8 cellular contexts compared by ENCODE assay signal in genomic region chr2:46555011-46555410, GRCh38. TPM values are rescaled to one million over a fixed set of nuclear protein-coding genes. Genes with fewer than 3 reads are reported as not detected.
DNase-seq lines count a peak whose midpoint lies in the region; ATAC-seq and TF ChIP-seq lines count a peak whose summit lies in the region.

No MANE protein-coding gene starts in this region.

- peak; percentile 56; the same call in 1 of the 3 replicates for ATAC-seq in DND-41 (ENCODE audit: insufficient read depth, low read depth)

- H3K27me3 ChIP-seq in DND-41 (ENCODE audit: insufficient read depth, low read length, poor library complexity) (no peaks in the 10 kb centered on the region), NT2/D1 (ENCODE audit: insufficient read depth, insufficient read length) (no peaks in the 10 kb centered on the region), osteoblast (ENCODE audit: insufficient read depth, low read length) (no peaks in the 10 kb centered on the region)

- no peak overlapping the region for H3K4me3 ChIP-seq in DND-41 (ENCODE audit: low read depth in 1 of 2, low read length in 2 of 2)
- no peak overlapping the region for H3K4me3 ChIP-seq in NT2/D1 (ENCODE audit: insufficient read length, low read depth)
- no peak overlapping the region for H3K4me3 ChIP-seq in cardiac fibroblast (replicated peaks in 1 of 2; ENCODE audit: low read depth in 2 of 2, low read length in 2 of 2)
- no peak overlapping the region for H3K4me3 ChIP-seq in osteoblast (ENCODE audit: insufficient read depth, low read length)

- DNase-seq in DND-41 (peak; percentile 32), NT2/D1 (ENCODE audit: low read depth, low spot score) (peak; percentile 56), cardiac fibroblast (ENCODE audit: low read depth in 2 of 2) (no peak), osteoblast (ENCODE audit: insufficient read length, low spot score, missing footprints) (no peak), NK-92 (lab: John Stamatoyannopoulos, UW; ENCODE audit: unreplicated experiment) (no peak), NCI-H2171 treated with DMSO at 0.1 percent for 48 hours (lab: John Stamatoyannopoulos, UW) (no peak), COLO829 (ENCODE audit: low spot score) (no peak), NCI-H748 (lab: John Stamatoyannopoulos, UW; ENCODE audit: unreplicated experiment) (no peak)

- peaks cover 9% of the 10 kb centered on the region; the same call in 1 of the 2 replicates for H4K20me1 ChIP-seq in DND-41 (ENCODE audit: insufficient read depth, low read length)
- peaks cover 60% of the 10 kb centered on the region for H4K20me1 ChIP-seq in osteoblast (ENCODE audit: insufficient read depth, low read length)

- H3K4me1 ChIP-seq in DND-41 (ENCODE audit: insufficient read depth, low read length) = no peaks in the 10 kb centered on the region
- peaks cover 3% of the 10 kb centered on the region for H3K4me1 ChIP-seq in NT2/D1 (ENCODE audit: insufficient read depth, insufficient read length)
- H3K4me1 ChIP-seq in osteoblast (ENCODE audit: insufficient read depth, low read length) = no peaks in the 10 kb centered on the region

- peak; percentile 50 for TF ChIP-seq CTCF in DND-41 (IDR thresholded peaks at IDR 0.05; ENCODE audit: borderline replicate concordance, extremely low read depth, low read length, poor library complexity, severe bottlenecking)
- peak; percentile 23 for TF ChIP-seq CTCF in cardiac fibroblast (IDR thresholded peaks at IDR 0.05; ENCODE audit: low read depth, low read length)
- peak; percentile 41 for TF ChIP-seq CTCF in osteoblast (IDR thresholded peaks at IDR 0.05; ENCODE audit: extremely low read depth, low read depth, low read length)

- H3K79me2 ChIP-seq in DND-41 (ENCODE audit: insufficient read depth, low read length) (no peaks in the 10 kb centered on the region), osteoblast (ENCODE audit: insufficient read depth, low read length) (peaks cover 98% of the 10 kb centered on the region)

- H3K36me3 ChIP-seq in DND-41 (ENCODE audit: insufficient read depth, low read length) (peaks cover 6% of the 10 kb centered on the region), NT2/D1 (ENCODE audit: insufficient read depth, insufficient read length, low read length) (peaks cover 6% of the 10 kb centered on the region), osteoblast (ENCODE audit: insufficient read depth, low read length) (peaks cover 29% of the 10 kb centered on the region)

- no peak overlapping the region for H3K4me2 ChIP-seq in DND-41 (ENCODE audit: insufficient read depth, low read length)
- no peak overlapping the region for H3K4me2 ChIP-seq in osteoblast (ENCODE audit: insufficient read depth, low read length)

- H3K9me3 ChIP-seq in DND-41 (ENCODE audit: insufficient read depth, low read length, severe bottlenecking) = peaks cover 5% of the 10 kb centered on the region
- H3K9me3 ChIP-seq in NT2/D1 (ENCODE audit: insufficient read depth, low read length) = peaks cover 9% of the 10 kb centered on the region
- H3K9me3 ChIP-seq in osteoblast (ENCODE audit: low read depth, low read length) = no peaks in the 10 kb centered on the region

- H2AFZ ChIP-seq in DND-41 (ENCODE audit: low read depth, low read length) (no peak overlapping the region), osteoblast (ENCODE audit: low read length) (no peak overlapping the region)

- H3K9ac ChIP-seq in DND-41 (ENCODE audit: low read depth, low read length) = no peak overlapping the region
- no peak overlapping the region for H3K9ac ChIP-seq in NT2/D1 (ENCODE audit: insufficient read length, low read depth)

- H3K27ac ChIP-seq in DND-41 (ENCODE audit: low read length) = no peak overlapping the region
- no peak overlapping the region for H3K27ac ChIP-seq in osteoblast (ENCODE audit: low read depth, low read length)

RNA-seq across cellular contexts. Expression of gene ATP6V1E2, which starts 12.6 kb away (rescaled TPM):
- 5.9 and 6.5 TPM in 2 replicates for total RNA-seq in osteoblast

RNA-seq across cellular contexts. Expression of gene RHOQ, which starts 12.7 kb away (rescaled TPM):
- total RNA-seq in osteoblast = 137 and 163 TPM in 2 replicates

Comparison
In these comparisons a context has a peak if more than half of its experiments do, and no peak if none do; other contexts are left out.
1. DNase-seq: peak in DND-41 (single experiment) and NT2/D1 (single experiment); none in cardiac fibroblast (0 of 2), osteoblast (single experiment), NK-92 (single experiment), NCI-H2171 treated with DMSO at 0.1 percent for 48 hours (single experiment), COLO829 (single experiment) and NCI-H748 (single experiment).
2. Peak in every context shown above with its lines, with median percentiles within 50 percentile points of each other: CTCF ChIP-seq.